8 cellular contexts compared by ENCODE assay signal in genomic region chrX:55717521-55718497, GRCh38. TPM values are rescaled to one million over a fixed set of nuclear protein-coding genes. Genes with fewer than 3 reads are reported as not detected.
A peak's percentile ranks its signal among the peaks of the same experiment; 100 is the strongest.
DNase-seq lines count a peak whose midpoint lies in the region; ATAC-seq and TF ChIP-seq lines count a peak whose summit lies in the region.

Gene RRAGB (plus strand): TSS chrX:55717749. CDS start chrX:55718328, 579 bp downstream.

- H3K4me1 ChIP-seq in mucosa of rectum (ENCODE audit: control insufficient read depth in 2 of 2, insufficient read depth in 2 of 2, low read length in 2 of 2) = peaks cover 0 to 4% of the 10 kb centered on the region in 2 donors

- no peaks in the 10 kb centered on the region for H3K27me3 ChIP-seq in mucosa of rectum (ENCODE audit: control insufficient read depth in 2 of 2, insufficient read depth in 2 of 2, low read length in 2 of 2)

- H3K9ac ChIP-seq in mucosa of rectum (ENCODE audit: low read depth in 1 of 2, low read length in 2 of 2) = peak within 1 kb of the TSS; percentile 68 to 86

- H3K4me3 Mint-ChIP-seq in IgD-negative memory B cell = peak within 1 kb of the TSS; percentile 88 to 96 (median 92)
- peak within 1 kb of the TSS; percentile 82 for H3K4me3 Mint-ChIP-seq in activated T-cell treated with anti-CD3 and anti-CD28 coated beads, Interleukin-2, amount 50 U/mL, for 24 hours

- peak within 1 kb of the TSS; percentile 79 to 92 for H3K27ac ChIP-seq in mucosa of rectum (ENCODE audit: low read depth in 2 of 2, low read length in 2 of 2)

- ATAC-seq in GM21529 (IDR thresholded peaks at IDR 0.05; ENCODE audit: unreplicated experiment) = peak; percentile 97

- peak; percentile 69 for TF ChIP-seq POLR2A in erythroblast (IDR thresholded peaks at IDR 0.05; ENCODE audit: low read length)

- H3K27ac Mint-ChIP-seq in IgD-negative memory B cell = peak within 1 kb of the TSS; percentile 90 to 95 (median 93)
- peak within 1 kb of the TSS; percentile 89 for H3K27ac Mint-ChIP-seq in activated T-cell treated with anti-CD3 and anti-CD28 coated beads, Interleukin-2, amount 50 U/mL, for 24 hours

- H3K9me3 Mint-ChIP-seq in IgD-negative memory B cell = no peaks in the 10 kb centered on the region
- no peaks in the 10 kb centered on the region for H3K9me3 Mint-ChIP-seq in activated T-cell treated with anti-CD3 and anti-CD28 coated beads, Interleukin-2, amount 50 U/mL, for 24 hours

- no peaks in the 10 kb centered on the region for H3K27me3 Mint-ChIP-seq in IgD-negative memory B cell
- peaks cover 11% of the 10 kb centered on the region for H3K27me3 Mint-ChIP-seq in activated T-cell treated with anti-CD3 and anti-CD28 coated beads, Interleukin-2, amount 50 U/mL, for 24 hours

- peaks cover 0 to 7% of the 10 kb centered on the region in 2 donors for H3K36me3 ChIP-seq in mucosa of rectum (ENCODE audit: control insufficient read depth in 2 of 2, insufficient read depth in 2 of 2, low read length in 2 of 2)

- no peaks in the 10 kb centered on the region for H3K9me3 ChIP-seq in mucosa of rectum (ENCODE audit: control insufficient read depth in 2 of 2, low read length in 2 of 2)

- peaks cover 14 to 25% (median 22%) of the 10 kb centered on the region in 3 donors for H3K4me1 Mint-ChIP-seq in IgD-negative memory B cell
- H3K4me1 Mint-ChIP-seq in activated T-cell treated with anti-CD3 and anti-CD28 coated beads, Interleukin-2, amount 50 U/mL, for 24 hours (ENCODE audit: low read depth) = peaks cover 26% of the 10 kb centered on the region

- DNase-seq in DMS153 treated with DMSO at 0.1 percent for 48 hours (lab: John Stamatoyannopoulos, UW; ENCODE audit: unreplicated experiment) (peak; percentile 68), OCI-M2 (lab: John Stamatoyannopoulos, UW; ENCODE audit: unreplicated experiment) (peak; percentile 89), erythroblast (lab: John Stamatoyannopoulos, UW) (peak; percentile 94 to 95)
- DNase-seq in activated T-cell treated with anti-CD3 and anti-CD28 coated beads, Interleukin-2, amount 50 U/mL, for 24 hours = peak; percentile 90
- DNase-seq in stimulated activated CD8-positive, alpha-beta memory T cell treated with anti-CD3 and anti-CD28 coated beads, Interleukin-4, amount 100 ng/mL, for 48 hours = peak; percentile 88

- H3K36me3 Mint-ChIP-seq in IgD-negative memory B cell = no peaks in the 10 kb centered on the region
- peaks cover 24% of the 10 kb centered on the region for H3K36me3 Mint-ChIP-seq in activated T-cell treated with anti-CD3 and anti-CD28 coated beads, Interleukin-2, amount 50 U/mL, for 24 hours (ENCODE audit: low read depth)

- H3K4me3 ChIP-seq in mucosa of rectum (ENCODE audit: low read length in 2 of 2) = peak within 1 kb of the TSS; percentile 62 to 87

RNA-seq across cellular contexts. Expression of gene RRAGB, which starts in this region (rescaled TPM):
- 16.0 TPM for polyA plus RNA-seq in IgD-negative memory B cell

Comparison
In these comparisons a context has a peak if more than half of its experiments do, and no peak if none do; other contexts are left out.
1. Peak in every context shown above with its lines: DNase-seq, ATAC-seq, H3K4me3 ChIP-seq and H3K27ac ChIP-seq.